12 cellular contexts compared by ENCODE assay signal in the genomic region with DNA sequence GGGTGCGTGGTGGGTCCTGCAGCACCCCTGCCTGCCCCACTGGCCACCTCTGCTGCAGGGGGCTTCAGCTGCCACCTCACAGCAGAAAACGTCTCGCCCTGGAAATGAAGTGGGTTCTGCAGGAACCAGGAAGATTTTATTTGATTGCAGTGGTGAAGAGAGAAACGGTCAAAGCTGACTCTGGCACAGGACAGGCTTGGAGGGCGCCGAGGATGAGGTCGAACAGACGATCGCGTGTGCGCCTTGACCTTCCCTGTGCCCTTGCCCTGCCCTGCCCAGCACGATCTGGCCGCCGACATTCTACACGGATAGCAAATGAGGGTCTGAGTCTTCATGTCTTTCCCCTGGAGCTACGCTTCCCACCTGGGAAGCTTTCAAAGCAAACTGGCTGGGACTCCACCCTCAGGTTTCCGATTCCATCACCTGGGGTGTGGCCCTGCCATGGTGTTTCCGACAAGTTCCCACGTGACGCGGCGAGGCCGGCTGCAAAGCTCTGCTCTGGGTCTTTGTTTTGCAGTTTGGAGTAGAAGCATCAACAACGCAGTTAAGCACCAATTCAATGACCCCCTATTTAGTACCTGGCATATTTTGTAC. TPM values are rescaled to one million over a fixed set of nuclear protein-coding genes. Genes with fewer than 3 reads are reported as not detected.
DNase-seq lines count a peak whose midpoint lies in the region; ATAC-seq and TF ChIP-seq lines count a peak whose summit lies in the region.
"Had no signal": no experiment of that assay in that cellular context is flagged by ENCODE, and none has a peak within 500 bp of the region (broad histone marks: within the 10 kb centered on the region; RNA-seq: fewer than 3 reads in every experiment).

No MANE protein-coding gene starts in this region.

- H3K4me2 ChIP-seq in mammary epithelial cell (ENCODE audit: insufficient read depth, low read depth, low read length): peak overlapping the region; percentile 31

- peaks cover 32% of the 10 kb centered on the region for H3K27me3 Mint-ChIP-seq in MCF 10A (ENCODE audit: insufficient read depth, unreplicated experiment)
- peaks cover 22 to 48% (median 34%) of the 10 kb centered on the region in 3 donors for H3K27me3 Mint-ChIP-seq in CD14-positive monocyte (ENCODE audit: low read depth in 3 of 3)

- H3K27ac ChIP-seq in mammary epithelial cell (ENCODE audit: insufficient read depth, low read depth, low read length) (no peak overlapping the region), foreskin keratinocyte (no peak overlapping the region), upper lobe of right lung (no peak overlapping the region)
- H3K27ac ChIP-seq: colonic mucosa had no signal

- H3K36me3 Mint-ChIP-seq in MCF 10A (ENCODE audit: insufficient read depth, unreplicated experiment): no peaks in the 10 kb centered on the region
- no peaks in the 10 kb centered on the region for H3K36me3 Mint-ChIP-seq in CD14-positive monocyte

- H3K4me1 ChIP-seq in mammary epithelial cell (ENCODE audit: insufficient read depth, low read length): peaks cover 8% of the 10 kb centered on the region
- H3K4me1 ChIP-seq in foreskin keratinocyte: no peaks in the 10 kb centered on the region
- peaks cover 11% of the 10 kb centered on the region for H3K4me1 ChIP-seq in upper lobe of right lung
- H3K4me1 ChIP-seq: colonic mucosa had no signal

- dilution Hi-C loops in mammary epithelial cell (cut with HindIII; ENCODE audit: low sequenced_read_pairs): no loop called here

- BruUV-seq in mammary epithelial cell (replicated peaks; lab: Mats Ljungman, UMichigan) (no TSS peak), MCF 10A (replicated peaks; lab: Mats Ljungman, UMichigan) (no TSS peak)

- H3K4me3 Mint-ChIP-seq in MCF 10A (ENCODE audit: unreplicated experiment): no peak overlapping the region
- H3K4me3 Mint-ChIP-seq in CD14-positive monocyte: no peak overlapping the region
- H3K4me3 Mint-ChIP-seq: HFFc6 had no signal

- ATAC-seq in foreskin keratinocyte (peak; percentile 74), upper lobe of right lung (no peak)

- POLR2A ChIA-PET in MCF 10A (lab: Yijun Ruan, JAX): no interaction called here

- no peak overlapping the region for H3K4me3 ChIP-seq in mammary epithelial cell (replicated peaks in 1 of 3; ENCODE audit: insufficient read depth in 1 of 3, low read depth in 2 of 3, low read length in 3 of 3)
- no peak overlapping the region for H3K4me3 ChIP-seq in upper lobe of right lung
- H3K4me3 ChIP-seq: colonic mucosa had no signal

- H3K4me1 Mint-ChIP-seq in MCF 10A (ENCODE audit: insufficient read depth, unreplicated experiment) (no peaks in the 10 kb centered on the region), CD14-positive monocyte (peaks cover 7% of the 10 kb centered on the region)

- CTCF ChIA-PET in mammary epithelial cell (lab: Charles Lee; ENCODE audit: low non-redundant PET): no interaction called here
- CTCF ChIA-PET in MCF 10A (lab: Yijun Ruan, JAX): interaction anchor here (0.9 to 1.3 kb wide), 2 partner anchors 12 to 16 kb away, joined by 3 read pairs; no protein-coding TSS in a partner anchor

- no peak overlapping the region for H3K27ac Mint-ChIP-seq in MCF 10A (ENCODE audit: low read depth, unreplicated experiment)
- H3K27ac Mint-ChIP-seq in CD14-positive monocyte: peak overlapping the region in 1 of 7 donors; percentile 28
- H3K27ac Mint-ChIP-seq: HFFc6 had no signal

- peak overlapping the region; percentile 56 for H2AFZ ChIP-seq in mammary epithelial cell (ENCODE audit: low read depth, low read length)

- H3K9me3 ChIP-seq in mammary epithelial cell (replicated peaks; ENCODE audit: insufficient read depth, low read length) (no peaks in the 10 kb centered on the region), upper lobe of right lung (no peaks in the 10 kb centered on the region)
- H3K9me3 ChIP-seq: colonic mucosa had no signal

- H3K9me3 Mint-ChIP-seq in MCF 10A (ENCODE audit: unreplicated experiment) (no peaks in the 10 kb centered on the region), CD14-positive monocyte (no peaks in the 10 kb centered on the region)
- H3K9me3 Mint-ChIP-seq: HFFc6 had no signal

- intact Hi-C loops in mammary epithelial cell (cut with micrococcal nuclease): no loop called here
- intact Hi-C loops in MCF 10A (cut with micrococcal nuclease): no loop called here
- intact Hi-C loops in upper lobe of right lung (cut with DNase I): no loop called here
- intact Hi-C loops in CD14-positive monocyte (cut with micrococcal nuclease): no loop called here

- H3K36me3 ChIP-seq in mammary epithelial cell (ENCODE audit: insufficient read depth, low read length): no peaks in the 10 kb centered on the region
- H3K36me3 ChIP-seq in upper lobe of right lung: no peaks in the 10 kb centered on the region
- H3K36me3 ChIP-seq: colonic mucosa had no signal

- H3K27me3 ChIP-seq in mammary epithelial cell (ENCODE audit: insufficient read depth, low read length) (peaks cover 21% of the 10 kb centered on the region), foreskin keratinocyte (peaks cover 69% of the 10 kb centered on the region), upper lobe of right lung (peaks cover 8% of the 10 kb centered on the region)

- H3K9ac ChIP-seq in mammary epithelial cell (ENCODE audit: insufficient read depth, low read length): no peak overlapping the region

- WGBS in mammary epithelial cell (ENCODE audit: low coverage, missing lambda C conversion rate): 34% methylated on average over 22 of the region's 24 CpGs

- in situ Hi-C loops in mammary epithelial cell (cut with MboI; ENCODE audit: low sequenced_read_pairs in 2 of 2): loop anchor here in 1 of 2 donors (25.0 kb wide), 1 partner anchor 224 kb away; no protein-coding TSS in a partner anchor

- no peak for DNase-seq in mammary epithelial cell
- DNase-seq in MCF 10A (ENCODE audit: unreplicated experiment): no peak
- peak; percentile 56 for DNase-seq in NCI-H510A (lab: John Stamatoyannopoulos, UW)
- DNase-seq in foreskin keratinocyte: peak; percentile 11 to 15
- DNase-seq in upper lobe of right lung: peak; percentile 57
- no peak for DNase-seq in KG1 (lab: John Stamatoyannopoulos, UW)
- DNase-seq in stimulated activated CD4-positive, alpha-beta T cell treated with anti-CD3 and anti-CD28 coated beads, Interleukin-2, amount 100 ng/mL, for 48 hours: no peak
- no peak for DNase-seq in CD14-positive monocyte (ENCODE audit: low spot score)
- DNase-seq: colonic mucosa; HFFc6; stimulated activated CD4-positive, alpha-beta T cell treated with anti-CD3 and anti-CD28 coated beads, Interleukin-1b, Interleukin-23, amount 100 ng/mL, for 48 hours; substantia nigra had no signal

- H3K79me2 ChIP-seq in mammary epithelial cell (ENCODE audit: insufficient read depth, low read length): no peaks in the 10 kb centered on the region

- H4K20me1 ChIP-seq in mammary epithelial cell (ENCODE audit: insufficient read depth, low read length): no peaks in the 10 kb centered on the region

- TF ChIP-seq CTCF in mammary epithelial cell (conservative IDR thresholded peaks at IDR 0.05 in 1 of 2, IDR thresholded peaks at IDR 0.05 in 1 of 2; ENCODE audit: extremely low read depth in 1 of 2, insufficient read depth in 1 of 2, low read depth in 1 of 2, low read length in 2 of 2) (no peak), MCF 10A (IDR thresholded peaks at IDR 0.05; ENCODE audit: unreplicated experiment) (no peak), foreskin keratinocyte (conservative IDR thresholded peaks at IDR 0.05) (no peak), upper lobe of right lung (IDR thresholded peaks at IDR 0.05) (no peak), CD14-positive monocyte (IDR thresholded peaks at IDR 0.05) (no peak)

RNA-seq across cellular contexts. Expression of gene TUBGCP3, which starts 50.3 kb away (rescaled TPM):
- total RNA-seq in mammary epithelial cell: 10 to 100 TPM; 14.8 to 24.5 TPM
- polyA plus RNA-seq in mammary epithelial cell: 16.4 TPM
- 43.9 TPM for polyA minus RNA-seq in mammary epithelial cell
- total RNA-seq in MCF 10A (2022): 28.1 and 35.7 TPM in 2 replicates
- 26.4 and 28.3 TPM in 2 replicates for total RNA-seq in foreskin keratinocyte
- 10.0 and 10.4 TPM in 2 replicates for polyA plus RNA-seq in foreskin keratinocyte
- 33.9 TPM for total RNA-seq in upper lobe of right lung
- 10 to 100 TPM; 25.4 to 34.1 TPM for polyA plus RNA-seq in CD14-positive monocyte

RNA-seq across cellular contexts. Expression of gene ATP11A, which starts 51.6 kb away (rescaled TPM):
- total RNA-seq in mammary epithelial cell (10 to 100 TPM; 13.2 to 36.9 TPM), MCF 10A (2022) (41.2 and 42.7 TPM in 2 replicates), foreskin keratinocyte (11.7 and 13.4 TPM in 2 replicates), upper lobe of right lung (377 TPM)
- polyA plus RNA-seq in mammary epithelial cell (3.5 TPM), foreskin keratinocyte (2.5 and 2.6 TPM in 2 replicates), CD14-positive monocyte (1 to 10 TPM; 7.2 to 7.6 TPM)
- 38.6 TPM for polyA minus RNA-seq in mammary epithelial cell

Comparison
In these comparisons a context has a peak if more than half of its experiments do, and no peak if none do; other contexts are left out.
1. DNase-seq: peak in NCI-H510A (single experiment), foreskin keratinocyte (2 of 2) and upper lobe of right lung (single experiment); none in mammary epithelial cell (single experiment), MCF 10A (single experiment), KG1 (single experiment), stimulated activated CD4-positive, alpha-beta T cell treated with anti-CD3 and anti-CD28 coated beads, Interleukin-2, amount 100 ng/mL, for 48 hours (0 of 2) and CD14-positive monocyte (single experiment).